16 cellular contexts compared by ENCODE assay signal in genomic region chr7:42878303-42878702, GRCh38. TPM values are rescaled to one million over a fixed set of nuclear protein-coding genes. Genes with fewer than 3 reads are reported as not detected.
DNase-seq lines count a peak whose midpoint lies in the region; ATAC-seq and TF ChIP-seq lines count a peak whose summit lies in the region.
"Had no signal": no experiment of that assay in that cellular context is flagged by ENCODE, and none has a peak within 500 bp of the region (broad histone marks: within the 10 kb centered on the region; RNA-seq: fewer than 3 reads in every experiment).

No MANE protein-coding gene starts in this region.

- H3K4me2 ChIP-seq in mesenchymal stem cell (ENCODE audit: low read length, poor library complexity, severe bottlenecking) = no peak overlapping the region

- H3K4me1 Mint-ChIP-seq in natural killer cell treated with Interleukin-12 subunit alpha and Interleukin-12 subunit beta and Interleukin-15 and Interleukin-18, amount 100 ng/mL, for 72 hours (ENCODE audit: low read depth in 2 of 2) = no peaks in the 10 kb centered on the region
- H3K4me1 Mint-ChIP-seq in natural killer cell = no peaks in the 10 kb centered on the region

- H3K27ac Mint-ChIP-seq in natural killer cell treated with Interleukin-12 subunit alpha and Interleukin-12 subunit beta and Interleukin-15 and Interleukin-18, amount 100 ng/mL, for 72 hours = no peak overlapping the region
- H3K27ac Mint-ChIP-seq in natural killer cell = no peak overlapping the region
- H3K27ac Mint-ChIP-seq: CD4-positive, CD25-positive, alpha-beta regulatory T cell had no signal

- no peak overlapping the region for H4K8ac ChIP-seq in mesenchymal stem cell (ENCODE audit: low read length)

- no peak overlapping the region for H3K4ac ChIP-seq in mesenchymal stem cell (ENCODE audit: low read depth in 1 of 2, low read length in 2 of 2)

- H2BK12ac ChIP-seq in mesenchymal stem cell (ENCODE audit: low read length in 2 of 2) = peak overlapping the region in 1 of 2 experiments; percentile 37

- H3K79me1 ChIP-seq in mesenchymal stem cell (replicated peaks; ENCODE audit: low read length, poor library complexity, severe bottlenecking) = peaks cover 2% of the 10 kb centered on the region

- H2AFZ ChIP-seq in mesenchymal stem cell (ENCODE audit: low read depth, low read length) = peak overlapping the region; percentile 20

- no peak overlapping the region for H2BK15ac ChIP-seq in mesenchymal stem cell (ENCODE audit: low read depth, poor library complexity, severe bottlenecking)

- H3K4me3 ChIP-seq in mesenchymal stem cell (ENCODE audit: insufficient read depth in 1 of 2, low read depth in 1 of 2, low read length in 2 of 2) (no peak overlapping the region), upper lobe of right lung (no peak overlapping the region)

- no peak overlapping the region for H3K27ac ChIP-seq in mesenchymal stem cell (ENCODE audit: low read length, poor library complexity, severe bottlenecking)
- no peak overlapping the region for H3K27ac ChIP-seq in upper lobe of right lung

- no peak overlapping the region for H3K4me3 Mint-ChIP-seq in natural killer cell treated with Interleukin-12 subunit alpha and Interleukin-12 subunit beta and Interleukin-15 and Interleukin-18, amount 100 ng/mL, for 72 hours
- no peak overlapping the region for H3K4me3 Mint-ChIP-seq in natural killer cell
- H3K4me3 Mint-ChIP-seq: CD4-positive, CD25-positive, alpha-beta regulatory T cell had no signal

- no peak overlapping the region for H3K23ac ChIP-seq in mesenchymal stem cell (ENCODE audit: low read length in 2 of 2)

- peak; percentile 24 to 33 for ATAC-seq in natural killer cell treated with Interleukin-12 subunit alpha and Interleukin-12 subunit beta and Interleukin-15 and Interleukin-18, amount 100 ng/mL, for 72 hours
- ATAC-seq in natural killer cell (no peak), upper lobe of right lung (peak; percentile 60), HG02623 (IDR thresholded peaks at IDR 0.05; ENCODE audit: unreplicated experiment) (no peak), GM21786 (IDR thresholded peaks at IDR 0.05; ENCODE audit: unreplicated experiment) (no peak)

- H2BK120ac ChIP-seq in mesenchymal stem cell (ENCODE audit: low read depth, low read length) = no peak overlapping the region

- H3K27me3 Mint-ChIP-seq in natural killer cell treated with Interleukin-12 subunit alpha and Interleukin-12 subunit beta and Interleukin-15 and Interleukin-18, amount 100 ng/mL, for 72 hours = peaks cover 7 to 22% of the 10 kb centered on the region in 2 donors
- H3K27me3 Mint-ChIP-seq in natural killer cell (ENCODE audit: low read depth in 2 of 2) = peaks cover 5 to 14% of the 10 kb centered on the region in 2 donors

- H3K36me3 Mint-ChIP-seq in natural killer cell treated with Interleukin-12 subunit alpha and Interleukin-12 subunit beta and Interleukin-15 and Interleukin-18, amount 100 ng/mL, for 72 hours = no peaks in the 10 kb centered on the region
- H3K36me3 Mint-ChIP-seq in natural killer cell = no peaks in the 10 kb centered on the region
- H3K36me3 Mint-ChIP-seq: CD4-positive, CD25-positive, alpha-beta regulatory T cell had no signal

- no peaks in the 10 kb centered on the region for H3K9me3 Mint-ChIP-seq in natural killer cell treated with Interleukin-12 subunit alpha and Interleukin-12 subunit beta and Interleukin-15 and Interleukin-18, amount 100 ng/mL, for 72 hours
- no peaks in the 10 kb centered on the region for H3K9me3 Mint-ChIP-seq in natural killer cell
- H3K9me3 Mint-ChIP-seq: CD4-positive, CD25-positive, alpha-beta regulatory T cell had no signal

- no peak overlapping the region for H2AK5ac ChIP-seq in mesenchymal stem cell (ENCODE audit: low read length, severe bottlenecking)

- no peak overlapping the region for H3K18ac ChIP-seq in mesenchymal stem cell (ENCODE audit: low read depth in 1 of 2, low read length in 2 of 2)

- no peak overlapping the region for H2BK5ac ChIP-seq in mesenchymal stem cell (ENCODE audit: low read depth, low read length, poor library complexity, severe bottlenecking)

- peaks cover 0 to 3% of the 10 kb centered on the region in 2 experiments for H3K36me3 ChIP-seq in mesenchymal stem cell (ENCODE audit: control insufficient read depth in 1 of 2, insufficient read depth in 2 of 2, low read depth in 1 of 2, low read length in 2 of 2)
- no peaks in the 10 kb centered on the region for H3K36me3 ChIP-seq in upper lobe of right lung

- intact Hi-C loops in natural killer cell (cut with micrococcal nuclease) (no loop called here), upper lobe of right lung (cut with DNase I) (no loop called here)

- no peak for TF ChIP-seq CTCF in natural killer cell (IDR thresholded peaks at IDR 0.05)
- TF ChIP-seq CTCF in upper lobe of right lung (IDR thresholded peaks at IDR 0.05) = no peak

- H3K27me3 ChIP-seq in mesenchymal stem cell (ENCODE audit: control insufficient read depth in 1 of 2, insufficient read depth in 1 of 2, low read length in 2 of 2) (no peaks in the 10 kb centered on the region), upper lobe of right lung (no peaks in the 10 kb centered on the region)

- 88% methylated on average over 3 of the region's 3 CpGs for WGBS in mesenchymal stem cell

- H3K4me1 ChIP-seq in mesenchymal stem cell (ENCODE audit: control insufficient read depth, insufficient read depth, low read depth, low read length) (peaks cover 11% of the 10 kb centered on the region), upper lobe of right lung (no peaks in the 10 kb centered on the region)

- no peak overlapping the region for H4K91ac ChIP-seq in mesenchymal stem cell (ENCODE audit: low read length)

- H3K9ac ChIP-seq in mesenchymal stem cell (ENCODE audit: low read length) = no peak overlapping the region

- peak overlapping the region in 1 of 2 experiments; percentile 79 for H3K14ac ChIP-seq in mesenchymal stem cell (ENCODE audit: low read length in 2 of 2)

- in situ Hi-C loops in ACHN (cut with HindIII; ENCODE audit: low pct_ligation_motif_present, low pct_unique_long_range_greater_than_20kb, low sequenced_read_pairs) = no loop called here

- DNase-seq in natural killer cell treated with Interleukin-12 subunit alpha and Interleukin-12 subunit beta and Interleukin-15 and Interleukin-18, amount 100 ng/mL, for 72 hours (ENCODE audit: low spot score) = no peak
- DNase-seq in natural killer cell = no peak
- peak; percentile 36 for DNase-seq in RPMI8226
- no peak for DNase-seq in mesenchymal stem cell
- no peak for DNase-seq in upper lobe of right lung
- DNase-seq in ACHN = no peak
- DNase-seq: CD4-positive, CD25-positive, alpha-beta regulatory T cell; HCEC 1CT; MM.1S; NCI-H1105 treated with DMSO at 0.1 percent for 48 hours; NCI-H187; NCI-H446; Right ventricle myocardium superior; T-helper 2 cell had no signal

- H3K9me3 ChIP-seq in mesenchymal stem cell (ENCODE audit: control insufficient read depth, low read length) = no peaks in the 10 kb centered on the region
- no peaks in the 10 kb centered on the region for H3K9me3 ChIP-seq in upper lobe of right lung

RNA-seq across cellular contexts. Expression of gene C7orf25, which starts 33.6 kb away (rescaled TPM):
- total RNA-seq in natural killer cell treated with Interleukin-12 subunit alpha and Interleukin-12 subunit beta and Interleukin-15 and Interleukin-18, amount 100 ng/mL, for 72 hours = 1 to 10 TPM; 3.7 to 4.1 TPM
- total RNA-seq in natural killer cell (1 to 10 TPM; 3.9 to 5.2 (median 5.1) TPM), upper lobe of right lung (7.4 TPM)
- 6.4 TPM for polyA plus RNA-seq in mesenchymal stem cell (2013, experiment 1 of 2)
- 6.9 TPM for polyA plus RNA-seq in mesenchymal stem cell (2013, experiment 2 of 2)

RNA-seq across cellular contexts. Expression of gene PSMA2, which starts 53.7 kb away (rescaled TPM):
- 100 to 1,000 TPM in 1 of 2 donors, 10 to 100 TPM in 1; 90.3 to 177 TPM for total RNA-seq in natural killer cell treated with Interleukin-12 subunit alpha and Interleukin-12 subunit beta and Interleukin-15 and Interleukin-18, amount 100 ng/mL, for 72 hours
- total RNA-seq in natural killer cell = 10 to 100 TPM; 46.5 to 55.6 (median 48.3) TPM
- 149 TPM for polyA plus RNA-seq in mesenchymal stem cell (2013, experiment 1 of 2)
- 165 TPM for polyA plus RNA-seq in mesenchymal stem cell (2013, experiment 2 of 2)
- total RNA-seq in upper lobe of right lung = 55.1 TPM

RNA-seq across cellular contexts. Expression of gene MRPL32, which starts 53.9 kb away (rescaled TPM):
- 10 to 100 TPM; 46.4 to 52.0 TPM for total RNA-seq in natural killer cell treated with Interleukin-12 subunit alpha and Interleukin-12 subunit beta and Interleukin-15 and Interleukin-18, amount 100 ng/mL, for 72 hours
- 10 to 100 TPM; 22.5 to 36.9 (median 32.6) TPM for total RNA-seq in natural killer cell
- polyA plus RNA-seq in mesenchymal stem cell (2013, experiment 1 of 2) = 65.8 TPM
- 82.5 TPM for polyA plus RNA-seq in mesenchymal stem cell (2013, experiment 2 of 2)
- 44.8 TPM for total RNA-seq in upper lobe of right lung

Comparison
In these comparisons a context has a peak if more than half of its experiments do, and no peak if none do; other contexts are left out.
1. ATAC-seq: peak in natural killer cell treated with Interleukin-12 subunit alpha and Interleukin-12 subunit beta and Interleukin-15 and Interleukin-18, amount 100 ng/mL, for 72 hours (2 of 2) and upper lobe of right lung (single experiment); none in natural killer cell (0 of 3), HG02623 (single experiment) and GM21786 (single experiment).